ENCODE assay signal across 14 cellular contexts in the genomic region with DNA sequence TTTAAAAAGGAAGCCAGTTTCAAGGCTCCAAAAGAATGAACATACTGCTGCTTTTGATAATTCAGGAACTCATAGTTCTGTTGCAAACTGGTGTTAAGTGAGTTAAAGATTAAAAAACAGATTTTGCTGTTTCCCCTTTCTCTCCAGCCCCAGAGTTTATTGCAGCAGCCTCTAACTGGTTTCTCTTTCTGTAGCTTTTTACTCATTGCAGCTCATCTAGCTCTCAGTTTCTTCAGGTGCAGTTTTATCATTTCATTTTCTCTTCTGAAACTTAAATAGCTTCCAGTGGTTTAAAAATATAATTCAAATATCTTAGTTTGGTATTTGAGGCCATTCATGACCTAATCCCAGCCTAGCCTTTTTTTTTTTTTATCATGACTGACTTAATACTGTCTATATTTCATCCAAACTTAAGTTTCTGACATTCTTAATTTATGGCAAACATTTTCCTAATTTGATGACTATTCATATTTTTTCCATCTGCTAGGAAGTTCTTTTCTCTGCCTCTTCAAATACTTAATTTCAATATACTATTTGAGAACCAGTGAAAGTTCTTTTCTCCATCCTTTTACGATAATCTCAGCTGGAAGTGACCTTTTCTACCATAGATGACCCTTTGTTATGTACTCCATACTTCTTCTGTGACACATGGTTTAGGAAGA.
DNase-seq lines count a peak whose midpoint lies in the region; ATAC-seq and TF ChIP-seq lines count a peak whose summit lies in the region.
"Had no signal": no experiment of that assay in that cellular context is flagged by ENCODE, and none has a peak within 500 bp of the region (broad histone marks: within the 10 kb centered on the region; RNA-seq: fewer than 3 reads in every experiment).

No MANE protein-coding gene starts in this region.

- H3K36me3 ChIP-seq in H7 (replicated peaks; ENCODE audit: control insufficient read depth, insufficient read depth, low read length): no peaks in the 10 kb centered on the region
- H3K36me3 ChIP-seq: thoracic aorta had no signal

- H3K36me3 Mint-ChIP-seq in HFFc6 (ENCODE audit: low read depth): no peaks in the 10 kb centered on the region

- no peaks in the 10 kb centered on the region for H3K27me3 Mint-ChIP-seq in HFFc6 (ENCODE audit: insufficient read depth)
- H3K27me3 Mint-ChIP-seq: activated naive CD8-positive, alpha-beta T cell treated with anti-CD3 and anti-CD28 coated beads, Interleukin-2, amount 50 U/mL, for 24 hours; B cell had no signal

- no peaks in the 10 kb centered on the region for H3K27me3 ChIP-seq in H7 (ENCODE audit: control insufficient read depth, insufficient read depth, low read length)

- DNase-seq in GM20000 (ENCODE audit: low spot score) (peak; percentile 38), putamen (ENCODE audit: low spot score) (no peak), Ammon's horn (ENCODE audit: low spot score) (no peak), H7 (no peak), HFFc6 (no peak)
- DNase-seq: activated CD8-positive, alpha-beta T cell treated with anti-CD3 and anti-CD28 coated beads, Interleukin-2, amount 10 ng/mL, durations not matched to agents 7 days and 5 days; activated naive CD8-positive, alpha-beta T cell treated with anti-CD3 and anti-CD28 coated beads, Interleukin-2, amount 50 U/mL, for 24 hours; GF-D8; NCI-H1105 had no signal

- ATAC-seq in GM18517 (IDR thresholded peaks at IDR 0.05; ENCODE audit: unreplicated experiment) (peak; percentile 94), HG02884 (IDR thresholded peaks at IDR 0.05; ENCODE audit: unreplicated experiment) (peak; percentile 42), HG03469 (IDR thresholded peaks at IDR 0.05; ENCODE audit: unreplicated experiment) (peak; percentile 55)
- ATAC-seq: activated CD8-positive, alpha-beta T cell treated with anti-CD3 and anti-CD28 coated beads, Interleukin-2, amount 10 ng/mL, durations not matched to agents 7 days and 5 days; activated naive CD8-positive, alpha-beta T cell treated with anti-CD3 and anti-CD28 coated beads, Interleukin-2, amount 50 U/mL, for 24 hours had no signal

- H3K9me3 Mint-ChIP-seq in HFFc6: peaks cover 10% of the 10 kb centered on the region

- H3K4me3 ChIP-seq in H7 (ENCODE audit: insufficient read depth, low read depth, low read length): no peak overlapping the region
- H3K4me3 ChIP-seq: thoracic aorta had no signal

- H3K4me1 Mint-ChIP-seq in HFFc6 (ENCODE audit: low read depth): no peaks in the 10 kb centered on the region
- H3K4me1 Mint-ChIP-seq: activated naive CD8-positive, alpha-beta T cell treated with anti-CD3 and anti-CD28 coated beads, Interleukin-2, amount 50 U/mL, for 24 hours; B cell had no signal

- TF ChIP-seq CTCF in GM20000 (IDR thresholded peaks at IDR 0.05; ENCODE audit: extremely low read depth, missing control alignments) (no peak), HFFc6 (IDR thresholded peaks at IDR 0.05) (no peak)

- H3K4me3 Mint-ChIP-seq in HFFc6: no peak overlapping the region
- H3K4me3 Mint-ChIP-seq: activated CD8-positive, alpha-beta T cell treated with anti-CD3 and anti-CD28 coated beads, Interleukin-2, amount 10 ng/mL, durations not matched to agents 7 days and 5 days; activated naive CD8-positive, alpha-beta T cell treated with anti-CD3 and anti-CD28 coated beads, Interleukin-2, amount 50 U/mL, for 24 hours; B cell had no signal

- H3K27ac Mint-ChIP-seq in HFFc6: no peak overlapping the region
- H3K27ac Mint-ChIP-seq: activated CD8-positive, alpha-beta T cell treated with anti-CD3 and anti-CD28 coated beads, Interleukin-2, amount 10 ng/mL, durations not matched to agents 7 days and 5 days; activated naive CD8-positive, alpha-beta T cell treated with anti-CD3 and anti-CD28 coated beads, Interleukin-2, amount 50 U/mL, for 24 hours; B cell had no signal

Comparison
In these comparisons a context has a peak if more than half of its experiments do, and no peak if none do; other contexts are left out.
1. ATAC-seq: peak in every context shown above with its lines; median percentile 94 in GM18517; 55 in HG03469; 42 in HG02884.